Comparison of ENCODE assay signal across 8 cellular contexts in genomic region chr18:2641638-2642037, GRCh38. TPM values are rescaled to one million over a fixed set of nuclear protein-coding genes. Genes with fewer than 3 reads are reported as not detected.
DNase-seq lines count a peak whose midpoint lies in the region; ATAC-seq and TF ChIP-seq lines count a peak whose summit lies in the region.

No MANE protein-coding gene starts in this region.

- no peaks in the 10 kb centered on the region for H3K27me3 Mint-ChIP-seq in activated T-helper 2 cell treated with anti-CD3 and anti-CD28 coated beads, Interferon-gamma antibody, Interleukin-2, Interleukin-4, amounts not matched to agents 10 μg/mL and 5 μg/mL and 100 μg/mL, durations not matched to agents 14 hours and 24 hours and 36 hours (ENCODE audit: low read depth)

- no peak for TF ChIP-seq CTCF in GM06990 (IDR thresholded peaks at IDR 0.05; ENCODE audit: insufficient read depth, low read length, poor library complexity, severe bottlenecking)
- TF ChIP-seq CTCF in psoas muscle (IDR thresholded peaks at IDR 0.05) = no peak
- no peak for TF ChIP-seq CTCF in A673 (conservative IDR thresholded peaks at IDR 0.05; ENCODE audit: low read depth, low read length)

- no peaks in the 10 kb centered on the region for H3K36me3 Mint-ChIP-seq in activated T-helper 2 cell treated with anti-CD3 and anti-CD28 coated beads, Interferon-gamma antibody, Interleukin-2, Interleukin-4, amounts not matched to agents 10 μg/mL and 5 μg/mL and 100 μg/mL, durations not matched to agents 14 hours and 24 hours and 36 hours (ENCODE audit: low read depth)

- no TSS peak for BruUV-seq in A673 (replicated peaks; lab: Mats Ljungman, UMichigan)

- POLR2A ChIA-PET in A673 (lab: Charles Lee; ENCODE audit: low non-redundant PET) = no interaction called here

- H3K36me3 ChIP-seq in GM06990 (ENCODE audit: control insufficient read depth, insufficient read depth, low read length) (no peaks in the 10 kb centered on the region), psoas muscle (ENCODE audit: insufficient read depth in 1 of 2, low read depth in 1 of 2) (no peaks in the 10 kb centered on the region), A673 (ENCODE audit: insufficient read depth, low read length, poor library complexity, severe bottlenecking) (no peaks in the 10 kb centered on the region)

- 4 to 15% (median 10%) methylated on average over 2 of the region's 2 CpGs for WGBS in psoas muscle, 3 donors

- H3K4me3 ChIP-seq in GM06990 (replicated peaks; ENCODE audit: low read depth, low read length) (no peak overlapping the region; the same call in 1 of the 2 replicates), psoas muscle (peak overlapping the region; percentile 27), A673 (ENCODE audit: low read depth, low read length, poor library complexity, severe bottlenecking) (no peak overlapping the region)

- H3K9me3 ChIP-seq in psoas muscle = no peaks in the 10 kb centered on the region
- no peaks in the 10 kb centered on the region for H3K9me3 ChIP-seq in A673 (ENCODE audit: low read depth, low read length, poor library complexity, severe bottlenecking)

- H3K27me3 ChIP-seq in GM06990 (replicated peaks; ENCODE audit: control insufficient read depth, insufficient read depth, low read length) = no peaks in the 10 kb centered on the region
- H3K27me3 ChIP-seq in psoas muscle (ENCODE audit: insufficient read depth in 3 of 3, low read length in 2 of 3) = no peaks in the 10 kb centered on the region
- no peaks in the 10 kb centered on the region for H3K27me3 ChIP-seq in A673 (replicated peaks; ENCODE audit: insufficient read depth, low read depth, low read length, poor library complexity)

- peak overlapping the region; percentile 50 for H3K4me3 Mint-ChIP-seq in activated T-helper 2 cell treated with anti-CD3 and anti-CD28 coated beads, Interferon-gamma antibody, Interleukin-2, Interleukin-4, amounts not matched to agents 10 μg/mL and 5 μg/mL and 100 μg/mL, durations not matched to agents 14 hours and 24 hours and 36 hours (ENCODE audit: low read depth)

- H3K4me1 ChIP-seq in psoas muscle (no peaks in the 10 kb centered on the region), A673 (ENCODE audit: insufficient read depth, low read length, poor library complexity, severe bottlenecking) (no peaks in the 10 kb centered on the region)

- H3K27ac Mint-ChIP-seq in activated T-helper 2 cell treated with anti-CD3 and anti-CD28 coated beads, Interferon-gamma antibody, Interleukin-2, Interleukin-4, amounts not matched to agents 10 μg/mL and 5 μg/mL and 100 μg/mL, durations not matched to agents 14 hours and 24 hours and 36 hours = peak overlapping the region; percentile 64

- no peak overlapping the region for H3K27ac ChIP-seq in psoas muscle
- H3K27ac ChIP-seq in A673 (ENCODE audit: low read depth, low read length, poor library complexity, severe bottlenecking) = no peak overlapping the region

- DNase-seq in GM06990 (ENCODE audit: extremely low read depth, insufficient read length) (peak; percentile 59), psoas muscle (no peak), nucleus accumbens (lab: John Stamatoyannopoulos, UW) (no peak), A673 (ENCODE audit: low spot score) (no peak), HT-29 (ENCODE audit: low spot score) (no peak)
- no peak for DNase-seq in activated T-helper 2 cell treated with anti-CD3 and anti-CD28 coated beads, Interferon-gamma antibody, Interleukin-2, Interleukin-4, amounts not matched to agents 10 μg/mL and 5 μg/mL and 100 μg/mL, durations not matched to agents 14 hours and 24 hours and 36 hours (ENCODE audit: low spot score)

- ATAC-seq in GM19455 (IDR thresholded peaks at IDR 0.05; ENCODE audit: unreplicated experiment) (peak; percentile 73), HG03457 (IDR thresholded peaks at IDR 0.05; ENCODE audit: unreplicated experiment) (peak; percentile 78), psoas muscle (peak in 1 of 4 donors; percentile 50)

- intact Hi-C loops in activated T-helper 2 cell treated with anti-CD3 and anti-CD28 coated beads, Interferon-gamma antibody, Interleukin-2, Interleukin-4, amounts not matched to agents 10 μg/mL and 5 μg/mL and 100 μg/mL, durations not matched to agents 14 hours and 24 hours and 36 hours (cut with micrococcal nuclease) = loop anchor here (1.0 to 5.0 kb wide), 5 partner anchors 13 to 421 kb away; partner anchors contain the start of genes METTL4 and NDC80
- intact Hi-C loops in psoas muscle (cut with DNase I) = no loop called here
- intact Hi-C loops in A673 (cut with micrococcal nuclease; ENCODE audit: unreplicated experiment) = no loop called here

- H3K4me1 Mint-ChIP-seq in activated T-helper 2 cell treated with anti-CD3 and anti-CD28 coated beads, Interferon-gamma antibody, Interleukin-2, Interleukin-4, amounts not matched to agents 10 μg/mL and 5 μg/mL and 100 μg/mL, durations not matched to agents 14 hours and 24 hours and 36 hours (ENCODE audit: low read depth) = peaks cover 43% of the 10 kb centered on the region

- CTCF ChIA-PET in A673 (lab: Charles Lee) = no interaction called here

- H3K9me3 Mint-ChIP-seq in activated T-helper 2 cell treated with anti-CD3 and anti-CD28 coated beads, Interferon-gamma antibody, Interleukin-2, Interleukin-4, amounts not matched to agents 10 μg/mL and 5 μg/mL and 100 μg/mL, durations not matched to agents 14 hours and 24 hours and 36 hours = peaks cover 6% of the 10 kb centered on the region

RNA-seq across cellular contexts. Expression of gene SMCHD1, which starts 13.9 kb away (rescaled TPM):
- 100 and 101 TPM in 2 replicates for total RNA-seq in activated T-helper 2 cell treated with anti-CD3 and anti-CD28 coated beads, Interferon-gamma antibody, Interleukin-2, Interleukin-4, amounts not matched to agents 10 μg/mL and 5 μg/mL and 100 μg/mL, durations not matched to agents 14 hours and 24 hours and 36 hours
- total RNA-seq in psoas muscle (10 to 100 TPM; 20.3 to 23.0 (median 21.6) TPM), A673 (2021) (74.0 and 80.9 TPM in 2 replicates)
- 10 to 100 TPM in 1 of 3 donors, 1 to 10 TPM in 2; 6.2 to 11.6 (median 7.5) TPM for polyA plus RNA-seq in psoas muscle
- 34.4 and 35.1 TPM in 2 replicates for total RNA-seq in HT-29 (2014; rRNA removed; shearing (Covaris generic))
